In the genomic region with DNA sequence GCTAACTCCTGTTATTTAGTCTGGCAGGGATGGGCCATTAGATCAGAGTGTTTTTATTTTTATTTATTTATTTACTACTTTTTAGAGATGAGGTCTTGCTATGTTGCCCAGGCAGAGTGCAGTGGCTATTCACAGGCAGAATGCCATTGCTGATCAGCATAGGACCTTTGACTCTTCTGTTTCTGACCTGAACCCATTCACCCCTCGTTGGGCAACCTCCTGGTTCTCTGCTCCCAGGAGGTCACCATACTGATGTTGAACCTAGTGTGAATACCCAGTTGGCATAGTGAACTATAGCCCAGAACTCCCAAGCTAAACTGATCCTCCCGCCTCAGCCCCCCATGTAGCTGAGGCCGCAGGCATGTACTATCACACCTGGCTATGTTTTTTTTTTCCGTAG, we compare ENCODE assay signal across 2 cellular contexts.
A peak's percentile ranks its signal among the peaks of the same experiment; 100 is the strongest.
TF ChIP-seq lines count a peak whose summit lies in the region.

No MANE protein-coding gene starts in this region.

TF ChIP-seq in liver, 16 proteins besides CTCF, POLR2A, EP300 and RAD21 (continued from another document):
- TF ChIP-seq, protein P1, sequence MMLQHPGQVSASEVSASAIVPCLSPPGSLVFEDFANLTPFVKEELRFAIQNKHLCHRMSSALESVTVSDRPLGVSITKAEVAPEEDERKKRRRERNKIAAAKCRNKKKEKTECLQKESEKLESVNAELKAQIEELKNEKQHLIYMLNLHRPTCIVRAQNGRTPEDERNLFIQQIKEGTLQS (IDR thresholded peaks at IDR 0.05) = peak; percentile 31
- peak; percentile 74 for TF ChIP-seq SP1 (IDR thresholded peaks at IDR 0.05)
- peak; percentile 67 for TF ChIP-seq NR2F2 (IDR thresholded peaks at IDR 0.05)
- peak in 1 of 2 donors; percentile 60 for TF ChIP-seq JUND (IDR thresholded peaks at IDR 0.05)
- TF ChIP-seq YY1 (IDR thresholded peaks at IDR 0.05) = peak; percentile 55
- TF ChIP-seq, protein P2, sequence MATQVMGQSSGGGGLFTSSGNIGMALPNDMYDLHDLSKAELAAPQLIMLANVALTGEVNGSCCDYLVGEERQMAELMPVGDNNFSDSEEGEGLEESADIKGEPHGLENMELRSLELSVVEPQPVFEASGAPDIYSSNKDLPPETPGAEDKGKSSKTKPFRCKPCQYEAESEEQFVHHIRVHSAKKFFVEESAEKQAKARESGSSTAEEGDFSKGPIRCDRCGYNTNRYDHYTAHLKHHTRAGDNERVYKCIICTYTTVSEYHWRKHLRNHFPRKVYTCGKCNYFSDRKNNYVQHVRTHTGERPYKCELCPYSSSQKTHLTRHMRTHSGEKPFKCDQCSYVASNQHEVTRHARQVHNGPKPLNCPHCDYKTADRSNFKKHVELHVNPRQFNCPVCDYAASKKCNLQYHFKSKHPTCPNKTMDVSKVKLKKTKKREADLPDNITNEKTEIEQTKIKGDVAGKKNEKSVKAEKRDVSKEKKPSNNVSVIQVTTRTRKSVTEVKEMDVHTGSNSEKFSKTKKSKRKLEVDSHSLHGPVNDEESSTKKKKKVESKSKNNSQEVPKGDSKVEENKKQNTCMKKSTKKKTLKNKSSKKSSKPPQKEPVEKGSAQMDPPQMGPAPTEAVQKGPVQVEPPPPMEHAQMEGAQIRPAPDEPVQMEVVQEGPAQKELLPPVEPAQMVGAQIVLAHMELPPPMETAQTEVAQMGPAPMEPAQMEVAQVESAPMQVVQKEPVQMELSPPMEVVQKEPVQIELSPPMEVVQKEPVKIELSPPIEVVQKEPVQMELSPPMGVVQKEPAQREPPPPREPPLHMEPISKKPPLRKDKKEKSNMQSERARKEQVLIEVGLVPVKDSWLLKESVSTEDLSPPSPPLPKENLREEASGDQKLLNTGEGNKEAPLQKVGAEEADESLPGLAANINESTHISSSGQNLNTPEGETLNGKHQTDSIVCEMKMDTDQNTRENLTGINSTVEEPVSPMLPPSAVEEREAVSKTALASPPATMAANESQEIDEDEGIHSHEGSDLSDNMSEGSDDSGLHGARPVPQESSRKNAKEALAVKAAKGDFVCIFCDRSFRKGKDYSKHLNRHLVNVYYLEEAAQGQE (IDR thresholded peaks at IDR 0.05) = peak; percentile 56
- TF ChIP-seq FOXA2 (IDR thresholded peaks at IDR 0.05) = peak; percentile 29
- peak in 1 of 2 donors; percentile 12 for TF ChIP-seq GABPA (IDR thresholded peaks at IDR 0.05 in 1 of 2, conservative IDR thresholded peaks at IDR 0.05 in 1 of 2)
- no peak for TF ChIP-seq TAF1 (conservative IDR thresholded peaks at IDR 0.05)
- TF ChIP-seq EGR1 (IDR thresholded peaks at IDR 0.05; ENCODE audit: low read depth in 2 of 2) = peak in 1 of 2 donors; percentile 36
- peak; percentile 98 for TF ChIP-seq RXRA (IDR thresholded peaks at IDR 0.05)
- peak; percentile 43 for TF ChIP-seq HNF4G (IDR thresholded peaks at IDR 0.05)
- TF ChIP-seq, protein P3, sequence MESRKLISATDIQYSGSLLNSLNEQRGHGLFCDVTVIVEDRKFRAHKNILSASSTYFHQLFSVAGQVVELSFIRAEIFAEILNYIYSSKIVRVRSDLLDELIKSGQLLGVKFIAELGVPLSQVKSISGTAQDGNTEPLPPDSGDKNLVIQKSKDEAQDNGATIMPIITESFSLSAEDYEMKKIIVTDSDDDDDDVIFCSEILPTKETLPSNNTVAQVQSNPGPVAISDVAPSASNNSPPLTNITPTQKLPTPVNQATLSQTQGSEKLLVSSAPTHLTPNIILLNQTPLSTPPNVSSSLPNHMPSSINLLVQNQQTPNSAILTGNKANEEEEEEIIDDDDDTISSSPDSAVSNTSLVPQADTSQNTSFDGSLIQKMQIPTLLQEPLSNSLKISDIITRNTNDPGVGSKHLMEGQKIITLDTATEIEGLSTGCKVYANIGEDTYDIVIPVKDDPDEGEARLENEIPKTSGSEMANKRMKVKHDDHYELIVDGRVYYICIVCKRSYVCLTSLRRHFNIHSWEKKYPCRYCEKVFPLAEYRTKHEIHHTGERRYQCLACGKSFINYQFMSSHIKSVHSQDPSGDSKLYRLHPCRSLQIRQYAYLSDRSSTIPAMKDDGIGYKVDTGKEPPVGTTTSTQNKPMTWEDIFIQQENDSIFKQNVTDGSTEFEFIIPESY (IDR thresholded peaks at IDR 0.05) = peak; percentile 45
TF ChIP-seq in liver: peak in this region for 14.

TF ChIP-seq in HepG2, 621 proteins besides CTCF, POLR2A, EP300 and RAD21 (continued from another document):
- TF ChIP-seq, protein P4, sequence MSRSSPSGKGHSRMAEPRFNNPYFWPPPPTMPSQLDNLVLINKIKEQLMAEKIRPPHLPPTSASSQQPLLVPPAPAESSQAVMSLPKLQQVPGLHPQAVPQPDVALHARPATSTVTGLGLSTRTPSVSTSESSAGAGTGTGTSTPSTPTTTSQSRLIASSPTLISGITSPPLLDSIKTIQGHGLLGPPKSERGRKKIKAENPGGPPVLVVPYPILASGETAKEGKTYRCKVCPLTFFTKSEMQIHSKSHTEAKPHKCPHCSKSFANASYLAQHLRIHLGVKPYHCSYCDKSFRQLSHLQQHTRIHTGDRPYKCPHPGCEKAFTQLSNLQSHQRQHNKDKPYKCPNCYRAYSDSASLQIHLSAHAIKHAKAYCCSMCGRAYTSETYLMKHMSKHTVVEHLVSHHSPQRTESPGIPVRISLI (CRISPR knock-in tag; IDR thresholded peaks at IDR 0.05; ENCODE audit: borderline replicate concordance) = no peak
- TF ChIP-seq AKAP8 (CRISPR knock-in tag; IDR thresholded peaks at IDR 0.05) (no peak), NKX3-1 (CRISPR knock-in tag; IDR thresholded peaks at IDR 0.05) (no peak), ZNF350 (CRISPR knock-in tag; IDR thresholded peaks at IDR 0.05; ENCODE audit: borderline replicate concordance, low read depth) (no peak), ZFP37 (CRISPR knock-in tag; IDR thresholded peaks at IDR 0.05; ENCODE audit: borderline replicate concordance) (no peak), ZNF75D (CRISPR knock-in tag; IDR thresholded peaks at IDR 0.05; ENCODE audit: borderline replicate concordance) (no peak), STAT5B (CRISPR knock-in tag; IDR thresholded peaks at IDR 0.05) (no peak), ZNF343 (CRISPR knock-in tag; IDR thresholded peaks at IDR 0.05) (no peak), ELF1 (CRISPR knock-in tag; IDR thresholded peaks at IDR 0.05) (no peak), ISL2 (CRISPR knock-in tag; IDR thresholded peaks at IDR 0.05) (no peak), HHEX (CRISPR knock-in tag; IDR thresholded peaks at IDR 0.05) (no peak), BCL6 (CRISPR knock-in tag; IDR thresholded peaks at IDR 0.05) (no peak), GPN1 (CRISPR knock-in tag; IDR thresholded peaks at IDR 0.05; ENCODE audit: borderline replicate concordance) (no peak)
- TF ChIP-seq, protein P5, sequence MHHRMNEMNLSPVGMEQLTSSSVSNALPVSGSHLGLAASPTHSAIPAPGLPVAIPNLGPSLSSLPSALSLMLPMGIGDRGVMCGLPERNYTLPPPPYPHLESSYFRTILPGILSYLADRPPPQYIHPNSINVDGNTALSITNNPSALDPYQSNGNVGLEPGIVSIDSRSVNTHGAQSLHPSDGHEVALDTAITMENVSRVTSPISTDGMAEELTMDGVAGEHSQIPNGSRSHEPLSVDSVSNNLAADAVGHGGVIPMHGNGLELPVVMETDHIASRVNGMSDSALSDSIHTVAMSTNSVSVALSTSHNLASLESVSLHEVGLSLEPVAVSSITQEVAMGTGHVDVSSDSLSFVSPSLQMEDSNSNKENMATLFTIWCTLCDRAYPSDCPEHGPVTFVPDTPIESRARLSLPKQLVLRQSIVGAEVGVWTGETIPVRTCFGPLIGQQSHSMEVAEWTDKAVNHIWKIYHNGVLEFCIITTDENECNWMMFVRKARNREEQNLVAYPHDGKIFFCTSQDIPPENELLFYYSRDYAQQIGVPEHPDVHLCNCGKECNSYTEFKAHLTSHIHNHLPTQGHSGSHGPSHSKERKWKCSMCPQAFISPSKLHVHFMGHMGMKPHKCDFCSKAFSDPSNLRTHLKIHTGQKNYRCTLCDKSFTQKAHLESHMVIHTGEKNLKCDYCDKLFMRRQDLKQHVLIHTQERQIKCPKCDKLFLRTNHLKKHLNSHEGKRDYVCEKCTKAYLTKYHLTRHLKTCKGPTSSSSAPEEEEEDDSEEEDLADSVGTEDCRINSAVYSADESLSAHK (CRISPR knock-in tag; IDR thresholded peaks at IDR 0.05; ENCODE audit: borderline replicate concordance) = no peak
- TF ChIP-seq, protein P6, sequence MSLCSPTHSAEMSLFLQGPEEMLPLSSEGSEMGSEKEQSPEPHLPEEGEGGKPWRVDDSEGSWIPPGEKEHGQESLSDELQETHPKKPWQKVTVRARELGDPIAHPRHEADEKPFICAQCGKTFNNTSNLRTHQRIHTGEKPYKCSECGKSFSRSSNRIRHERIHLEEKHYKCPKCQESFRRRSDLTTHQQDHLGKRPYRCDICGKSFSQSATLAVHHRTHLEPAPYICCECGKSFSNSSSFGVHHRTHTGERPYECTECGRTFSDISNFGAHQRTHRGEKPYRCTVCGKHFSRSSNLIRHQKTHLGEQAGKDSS (CRISPR knock-in tag; IDR thresholded peaks at IDR 0.05; ENCODE audit: borderline replicate concordance, low read depth) = no peak
- TF ChIP-seq, protein P7, sequence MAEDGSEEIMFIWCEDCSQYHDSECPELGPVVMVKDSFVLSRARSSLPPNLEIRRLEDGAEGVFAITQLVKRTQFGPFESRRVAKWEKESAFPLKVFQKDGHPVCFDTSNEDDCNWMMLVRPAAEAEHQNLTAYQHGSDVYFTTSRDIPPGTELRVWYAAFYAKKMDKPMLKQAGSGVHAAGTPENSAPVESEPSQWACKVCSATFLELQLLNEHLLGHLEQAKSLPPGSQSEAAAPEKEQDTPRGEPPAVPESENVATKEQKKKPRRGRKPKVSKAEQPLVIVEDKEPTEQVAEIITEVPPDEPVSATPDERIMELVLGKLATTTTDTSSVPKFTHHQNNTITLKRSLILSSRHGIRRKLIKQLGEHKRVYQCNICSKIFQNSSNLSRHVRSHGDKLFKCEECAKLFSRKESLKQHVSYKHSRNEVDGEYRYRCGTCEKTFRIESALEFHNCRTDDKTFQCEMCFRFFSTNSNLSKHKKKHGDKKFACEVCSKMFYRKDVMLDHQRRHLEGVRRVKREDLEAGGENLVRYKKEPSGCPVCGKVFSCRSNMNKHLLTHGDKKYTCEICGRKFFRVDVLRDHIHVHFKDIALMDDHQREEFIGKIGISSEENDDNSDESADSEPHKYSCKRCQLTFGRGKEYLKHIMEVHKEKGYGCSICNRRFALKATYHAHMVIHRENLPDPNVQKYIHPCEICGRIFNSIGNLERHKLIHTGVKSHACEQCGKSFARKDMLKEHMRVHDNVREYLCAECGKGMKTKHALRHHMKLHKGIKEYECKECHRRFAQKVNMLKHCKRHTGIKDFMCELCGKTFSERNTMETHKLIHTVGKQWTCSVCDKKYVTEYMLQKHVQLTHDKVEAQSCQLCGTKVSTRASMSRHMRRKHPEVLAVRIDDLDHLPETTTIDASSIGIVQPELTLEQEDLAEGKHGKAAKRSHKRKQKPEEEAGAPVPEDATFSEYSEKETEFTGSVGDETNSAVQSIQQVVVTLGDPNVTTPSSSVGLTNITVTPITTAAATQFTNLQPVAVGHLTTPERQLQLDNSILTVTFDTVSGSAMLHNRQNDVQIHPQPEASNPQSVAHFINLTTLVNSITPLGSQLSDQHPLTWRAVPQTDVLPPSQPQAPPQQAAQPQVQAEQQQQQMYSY (CRISPR knock-in tag; IDR thresholded peaks at IDR 0.05) = no peak
- TF ChIP-seq, protein P8, sequence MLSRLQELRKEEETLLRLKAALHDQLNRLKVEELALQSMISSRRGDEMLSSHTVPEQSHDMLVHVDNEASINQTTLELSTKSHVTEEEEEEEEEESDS (CRISPR knock-in tag; IDR thresholded peaks at IDR 0.05; ENCODE audit: borderline replicate concordance) = no peak
- TF ChIP-seq, protein P9, sequence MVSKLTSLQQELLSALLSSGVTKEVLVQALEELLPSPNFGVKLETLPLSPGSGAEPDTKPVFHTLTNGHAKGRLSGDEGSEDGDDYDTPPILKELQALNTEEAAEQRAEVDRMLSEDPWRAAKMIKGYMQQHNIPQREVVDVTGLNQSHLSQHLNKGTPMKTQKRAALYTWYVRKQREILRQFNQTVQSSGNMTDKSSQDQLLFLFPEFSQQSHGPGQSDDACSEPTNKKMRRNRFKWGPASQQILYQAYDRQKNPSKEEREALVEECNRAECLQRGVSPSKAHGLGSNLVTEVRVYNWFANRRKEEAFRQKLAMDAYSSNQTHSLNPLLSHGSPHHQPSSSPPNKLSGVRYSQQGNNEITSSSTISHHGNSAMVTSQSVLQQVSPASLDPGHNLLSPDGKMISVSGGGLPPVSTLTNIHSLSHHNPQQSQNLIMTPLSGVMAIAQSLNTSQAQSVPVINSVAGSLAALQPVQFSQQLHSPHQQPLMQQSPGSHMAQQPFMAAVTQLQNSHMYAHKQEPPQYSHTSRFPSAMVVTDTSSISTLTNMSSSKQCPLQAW (CRISPR knock-in tag; IDR thresholded peaks at IDR 0.05) = no peak
